Comparison of ENCODE assay signal across 8 cellular contexts in genomic region chr4:155787113-155787710, GRCh38. TPM values are rescaled to one million over a fixed set of nuclear protein-coding genes. Genes with fewer than 3 reads are reported as not detected.
DNase-seq lines count a peak whose midpoint lies in the region; ATAC-seq, FAIRE-seq and TF ChIP-seq lines count a peak whose summit lies in the region.

No MANE protein-coding gene starts in this region.

- no peak overlapping the region for H4K91ac ChIP-seq in H9 (ENCODE audit: insufficient read length, low read depth, low read length)

- H2AK5ac ChIP-seq in H9 (ENCODE audit: insufficient read length, low read length): no peak overlapping the region

- H3K27me3 ChIP-seq in H9 (ENCODE audit: insufficient read depth, low read length): no peaks in the 10 kb centered on the region
- no peaks in the 10 kb centered on the region for H3K27me3 ChIP-seq in Karpas-422 (ENCODE audit: low read length)

- no peak overlapping the region for H3K23ac ChIP-seq in H9 (ENCODE audit: insufficient read length, low read depth, low read length)

- peak; percentile 65 for FAIRE-seq in A204.1 (lab: Jason Lieb, UNC)

- H3K27ac Mint-ChIP-seq in H9: no peak overlapping the region

- POLR2A ChIA-PET in GM10248 (lab: Yijun Ruan, JAX): no interaction called here

- no peak overlapping the region for H3K27ac ChIP-seq in H9 (ENCODE audit: insufficient read length, low read depth, low read length)
- peak overlapping the region; percentile 89 for H3K27ac ChIP-seq in Karpas-422 (ENCODE audit: low read length)
- no peak overlapping the region for H3K27ac ChIP-seq in SK-N-MC

- WGBS in H9 (ENCODE audit: extremely low coverage, insufficient read length, low lambda C conversion rate): no CpG with 5 or more reads among the region's 5 CpGs

- H2BK15ac ChIP-seq in H9 (ENCODE audit: low read depth, low read length): no peak overlapping the region

- no peaks in the 10 kb centered on the region for H3K9me3 Mint-ChIP-seq in H9

- no peak overlapping the region for H3K18ac ChIP-seq in H9 (ENCODE audit: insufficient read length, low read depth, low read length)

- H3T11ph ChIP-seq in H9 (ENCODE audit: low read length): no peak overlapping the region

- H2AFZ ChIP-seq in H9 (ENCODE audit: low read length) (no peak overlapping the region), Karpas-422 (ENCODE audit: low read length) (peak overlapping the region; percentile 57)

- no peak overlapping the region for H2BK5ac ChIP-seq in H9 (ENCODE audit: insufficient read length, low read length)

- H3K4me3 ChIP-seq in Karpas-422 (ENCODE audit: low read length): no peak overlapping the region
- no peak overlapping the region for H3K4me3 ChIP-seq in SK-N-MC
- H3K4me3 ChIP-seq in fibroblast of mammary gland (ENCODE audit: control insufficient read depth, low read depth, low read length): no peak overlapping the region

- no peak overlapping the region for H3K56ac ChIP-seq in H9 (ENCODE audit: insufficient read length, low read depth, low read length)

- H3K4me1 Mint-ChIP-seq in H9: no peaks in the 10 kb centered on the region

- H3K27me3 Mint-ChIP-seq in H9 (ENCODE audit: low read depth): no peaks in the 10 kb centered on the region; the same call in 1 of the 2 replicates

- H3K79me2 ChIP-seq in H9 (ENCODE audit: insufficient read depth, low read length) (no peaks in the 10 kb centered on the region; the same call in 1 of the 2 replicates), Karpas-422 (ENCODE audit: low read length) (no peaks in the 10 kb centered on the region)

- H3K4ac ChIP-seq in H9 (ENCODE audit: low read depth, low read length): no peak overlapping the region

- H3K9me2 ChIP-seq in Karpas-422 (replicated peaks; ENCODE audit: insufficient read depth, low read length): no peaks in the 10 kb centered on the region

- H3K4me1 ChIP-seq in H9 (ENCODE audit: insufficient read depth, low read length): no peaks in the 10 kb centered on the region
- peaks cover 84% of the 10 kb centered on the region for H3K4me1 ChIP-seq in Karpas-422 (ENCODE audit: low read length)

- H4K5ac ChIP-seq in H9 (ENCODE audit: insufficient read length, low read depth, low read length): no peak overlapping the region

- no peaks in the 10 kb centered on the region for H3K23me2 ChIP-seq in H9 (ENCODE audit: insufficient read length, low read depth, low read length, poor library complexity, severe bottlenecking)

- peak; percentile 71 for ATAC-seq in omental fat pad (ENCODE audit: low FRiP score)

- no peak overlapping the region for H2BK120ac ChIP-seq in H9 (ENCODE audit: low read depth, low read length, poor library complexity, severe bottlenecking)

- no peak overlapping the region for H3K4me2 ChIP-seq in H9 (ENCODE audit: insufficient read depth, insufficient read length, low read length)
- H3K4me2 ChIP-seq in Karpas-422 (ENCODE audit: low read depth, low read length, poor library complexity, severe bottlenecking): peak overlapping the region; percentile 77

- H3K79me1 ChIP-seq in H9 (ENCODE audit: insufficient read depth, low read depth, low read length, poor library complexity, severe bottlenecking): no peaks in the 10 kb centered on the region

- H4K20me1 ChIP-seq in H9 (ENCODE audit: control insufficient read depth, insufficient read depth, insufficient read length) (no peaks in the 10 kb centered on the region), Karpas-422 (ENCODE audit: insufficient read depth, low read depth, low read length) (no peaks in the 10 kb centered on the region)

- CTCF ChIA-PET in GM10248 (lab: Yijun Ruan, JAX): interaction anchor here (0.6 to 2.8 kb wide), 39 partner anchors 8 to 878 kb away, joined by 3 to 21 read pairs (median 4); partner anchors contain the start of gene GUCY1B1

- H3K36me3 Mint-ChIP-seq in H9 (ENCODE audit: insufficient read depth in 1 of 3, low read depth in 3 of 3): no peaks in the 10 kb centered on the region

- H3K14ac ChIP-seq in H9 (ENCODE audit: insufficient read depth, low read length): no peak overlapping the region

- H3K36me3 ChIP-seq in Karpas-422 (ENCODE audit: insufficient read depth, low read length): no peaks in the 10 kb centered on the region
- H3K36me3 ChIP-seq in SK-N-MC (ENCODE audit: insufficient read depth, low read length): no peaks in the 10 kb centered on the region

- H3K9me3 ChIP-seq in H9 (ENCODE audit: control insufficient read depth, low read depth, low read length): no peaks in the 10 kb centered on the region
- no peaks in the 10 kb centered on the region for H3K9me3 ChIP-seq in Karpas-422 (ENCODE audit: low read length)
- H3K9me3 ChIP-seq in SK-N-MC (ENCODE audit: low read depth, low read length): no peaks in the 10 kb centered on the region

- H2BK20ac ChIP-seq in H9 (ENCODE audit: low read depth, low read length, poor library complexity, severe bottlenecking): no peak overlapping the region

- H4K8ac ChIP-seq in H9 (replicated peaks; ENCODE audit: insufficient read length, low read depth, low read length): no peak overlapping the region

- H3K9ac ChIP-seq in H9 (ENCODE audit: extremely low read depth, insufficient read length, low read length) (no peak overlapping the region), Karpas-422 (ENCODE audit: low read length) (peak overlapping the region; percentile 61), SK-N-MC (ENCODE audit: insufficient read length) (no peak overlapping the region)

- DNase-seq in GM10248 (ENCODE audit: extremely low spot score) (peak; percentile 53), H9 (no peak), Karpas-422 (peak; percentile 96), SK-N-MC (ENCODE audit: low read depth, low spot score) (peak; percentile 32), fibroblast of mammary gland (ENCODE audit: low read depth) (peak; percentile 71), omental fat pad (ENCODE audit: low spot score) (no peak)
- DNase-seq in stimulated activated CD4-positive, alpha-beta T cell treated with anti-CD3 and anti-CD28 coated beads, Interleukin-2, amount 100 ng/mL, for 24 hours: no peak

- no peak overlapping the region for H3K4me3 Mint-ChIP-seq in H9

- no peak overlapping the region for H2BK12ac ChIP-seq in H9 (ENCODE audit: insufficient read length, low read depth, low read length)

- peak; percentile 83 for TF ChIP-seq CTCF in GM10248 (IDR thresholded peaks at IDR 0.05; ENCODE audit: control extremely low read depth, extremely low read depth, low read depth, missing control alignments)
- peak; percentile 85 for TF ChIP-seq CTCF in H9 (conservative IDR thresholded peaks at IDR 0.05)
- peak; percentile 99 for TF ChIP-seq CTCF in fibroblast of mammary gland (conservative IDR thresholded peaks at IDR 0.05; ENCODE audit: control insufficient read depth, insufficient read depth, low read depth, low read length)
- TF ChIP-seq CTCF in omental fat pad (IDR thresholded peaks at IDR 0.05): peak in 1 of 3 donors; percentile 34

RNA-seq across cellular contexts. Expression of gene GUCY1B1, which starts 28.4 kb away (rescaled TPM):
- 0.50 and 0.59 TPM in 2 replicates for total RNA-seq in H9 (2021)
- 0.47 and 3.2 TPM in 2 replicates for total RNA-seq in Karpas-422 (2014; rRNA removed; shearing (Covaris generic); ENCODE audit: low replicate concordance)
- total RNA-seq in omental fat pad: 10 to 100 TPM in 1 of 4 donors, 1 to 10 TPM in 3; 5.8 to 35.5 (median 8.3) TPM

Comparison
In these comparisons a context has a peak if more than half of its experiments do, and no peak if none do; other contexts are left out.
1. DNase-seq: peak in GM10248 (single experiment), Karpas-422 (single experiment), SK-N-MC (single experiment) and fibroblast of mammary gland (single experiment); none in H9 (single experiment), omental fat pad (single experiment) and stimulated activated CD4-positive, alpha-beta T cell treated with anti-CD3 and anti-CD28 coated beads, Interleukin-2, amount 100 ng/mL, for 24 hours (0 of 2).